ENCODE assay signal across 29 cellular contexts in the genomic region with DNA sequence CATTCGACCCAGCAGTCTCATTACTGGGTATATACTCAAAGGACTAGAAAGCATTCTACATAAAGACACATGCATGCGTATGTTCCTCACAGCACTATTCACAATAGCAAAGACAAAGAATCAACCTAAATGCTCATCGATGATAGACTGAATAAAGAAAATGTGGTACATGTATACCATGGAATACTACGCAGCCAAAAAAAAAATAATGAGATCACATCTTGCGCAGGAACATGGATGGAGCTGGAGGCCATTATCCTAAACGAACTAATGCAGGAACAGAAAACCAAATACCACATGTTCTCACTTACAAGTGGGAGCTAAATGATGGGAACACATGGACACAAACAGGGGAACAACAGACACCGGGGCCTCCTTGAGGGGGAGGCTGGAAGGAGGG.
"Had no signal": no experiment of that assay in that cellular context is flagged by ENCODE, and none has a peak within 500 bp of the region (broad histone marks: within the 10 kb centered on the region; RNA-seq: fewer than 3 reads in every experiment).

No MANE protein-coding gene starts in this region.

- H3K9me3 Mint-ChIP-seq: dendritic cell treated with granulocyte-macrophage colony-stimulating factor and Interleukin-4, amounts not matched to agents 40 ng/mL and 50 ng/mL, for 4 days; effector memory CD8-positive, alpha-beta T cell; endodermal cell had no signal

- H3K4me3 Mint-ChIP-seq: dendritic cell treated with granulocyte-macrophage colony-stimulating factor and Interleukin-4, amounts not matched to agents 40 ng/mL and 50 ng/mL, for 4 days; effector memory CD8-positive, alpha-beta T cell; endodermal cell had no signal

- FAIRE-seq: endometrium, endothelial cell of umbilical vein, frontal cortex had no signal

- H3K4me3 ChIP-seq: colonic mucosa, coronary artery, dorsolateral prefrontal cortex, esophagus muscularis mucosa, esophagus squamous epithelium, gastrocnemius medialis, gastroesophageal sphincter, heart left ventricle, heart right ventricle, hepatocyte had no signal

- ATAC-seq: effector memory CD8-positive, alpha-beta T cell; esophagus mucosa; foreskin keratinocyte; gastrocnemius medialis; gastroesophageal sphincter; heart left ventricle; heart right ventricle had no signal

- H3K27ac Mint-ChIP-seq: dendritic cell treated with granulocyte-macrophage colony-stimulating factor and Interleukin-4, amounts not matched to agents 40 ng/mL and 50 ng/mL, for 4 days; effector memory CD8-positive, alpha-beta T cell; endodermal cell had no signal

- H2AFZ ChIP-seq: hepatocyte had no signal

- H3K79me2 ChIP-seq: hepatocyte had no signal

- H3K4me1 Mint-ChIP-seq: endodermal cell had no signal

- DNase-seq: colonic mucosa; cortex of kidney; dermis blood vessel endothelial cell; dorsolateral prefrontal cortex; effector CD4-positive, alpha-beta T cell; effector CD8-positive, alpha-beta T cell; effector memory CD4-positive, alpha-beta T cell; effector memory CD8-positive, alpha-beta T cell; endodermal cell; erythroblast; esophagus squamous epithelium; foreskin fibroblast; foreskin keratinocyte; foreskin melanocyte; gastrocnemius medialis; glutamatergic neuron; head of caudate nucleus; heart left ventricle; heart right ventricle had no signal

- H3K4me2 ChIP-seq: hepatocyte had no signal

- H3K4me1 ChIP-seq: colonic mucosa, gastrocnemius medialis, gastroesophageal sphincter had no signal

- H3K36me3 ChIP-seq: colonic mucosa, esophagus muscularis mucosa, esophagus squamous epithelium, gastrocnemius medialis, gastroesophageal sphincter, heart left ventricle, heart right ventricle had no signal

- H3K27me3 ChIP-seq: colonic mucosa, dorsolateral prefrontal cortex, esophagus muscularis mucosa, esophagus squamous epithelium, foreskin keratinocyte, gastrocnemius medialis, gastroesophageal sphincter, heart left ventricle, heart right ventricle, hepatocyte had no signal

- H3K27ac ChIP-seq: colonic mucosa, coronary artery, dorsolateral prefrontal cortex, epithelial cell of prostate, esophagus muscularis mucosa, foreskin keratinocyte, gastrocnemius medialis, gastroesophageal sphincter, heart left ventricle, heart right ventricle, hepatocyte had no signal

- H3K9me3 ChIP-seq: colonic mucosa, esophagus muscularis mucosa, esophagus squamous epithelium, gastrocnemius medialis, gastroesophageal sphincter, heart left ventricle, heart right ventricle had no signal
